Comparison of ENCODE assay signal across 9 cellular contexts in the genomic region with DNA sequence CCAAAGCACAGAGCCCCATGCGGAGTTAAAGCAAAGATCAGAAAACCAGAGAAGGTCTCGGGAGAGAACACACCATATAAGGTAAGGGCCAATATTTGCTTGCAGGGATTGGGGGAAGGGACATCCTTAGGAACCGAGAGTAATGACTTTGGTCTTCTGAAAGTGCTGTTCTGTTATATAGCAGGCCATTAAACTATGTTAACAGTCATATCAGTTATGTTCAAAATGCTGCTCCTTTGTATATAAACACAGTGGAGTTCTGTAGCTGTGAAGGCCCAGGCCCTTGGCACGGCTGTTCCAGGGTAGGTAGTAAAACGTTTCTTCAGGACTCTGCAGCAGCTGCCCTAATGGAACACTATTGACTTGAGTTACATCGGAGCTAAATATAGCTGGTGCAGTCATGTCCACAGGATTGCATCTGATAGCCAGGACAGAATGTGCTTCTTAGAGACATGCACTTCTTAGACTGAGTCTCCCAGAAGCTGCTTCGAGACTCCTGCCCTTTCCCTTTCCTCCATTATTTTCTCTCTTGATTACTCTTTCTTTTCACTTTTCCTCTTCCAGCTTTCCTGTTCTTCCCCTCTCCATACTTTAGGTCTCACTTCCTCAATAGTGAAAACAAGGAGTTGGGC.
A peak's percentile ranks its signal among the peaks of the same experiment; 100 is the strongest.
DNase-seq lines count a peak whose midpoint lies in the region; ATAC-seq and TF ChIP-seq lines count a peak whose summit lies in the region.
"Had no signal": no experiment of that assay in that cellular context is flagged by ENCODE, and none has a peak within 500 bp of the region (broad histone marks: within the 10 kb centered on the region; RNA-seq: fewer than 3 reads in every experiment).

No MANE protein-coding gene starts in this region.

- peak overlapping the region; percentile 62 for H3K4me3 Mint-ChIP-seq in chondrocyte (ENCODE audit: unreplicated experiment)

- peaks cover 10% of the 10 kb centered on the region for H3K36me3 Mint-ChIP-seq in chondrocyte (ENCODE audit: low read depth)

- peak overlapping the region; percentile 30 to 42 for H3K27ac ChIP-seq in lung (ENCODE audit: low read depth in 1 of 2, low read length in 1 of 2)
- peak overlapping the region; percentile 64 for H3K27ac ChIP-seq in urinary bladder (ENCODE audit: low read depth)

- no peak for TF ChIP-seq CTCF in chondrocyte (IDR thresholded peaks at IDR 0.05)
- no peak for TF ChIP-seq CTCF in lung (IDR thresholded peaks at IDR 0.05; ENCODE audit: control extremely low read depth, extremely low read depth)

- H3K27me3 Mint-ChIP-seq in chondrocyte (ENCODE audit: low read depth): no peaks in the 10 kb centered on the region

- H3K4me3 ChIP-seq in lung (no peak overlapping the region), urinary bladder (ENCODE audit: low read depth, low read length) (no peak overlapping the region)

- H3K9me3 ChIP-seq in lung (ENCODE audit: control insufficient read depth in 2 of 2, insufficient read depth in 1 of 2, low read length in 1 of 2): no peaks in the 10 kb centered on the region

- H3K4me1 ChIP-seq in lung (ENCODE audit: control insufficient read depth in 2 of 2, insufficient read depth in 2 of 2, low read length in 2 of 2) (peaks cover 7 to 25% of the 10 kb centered on the region in 2 donors), urinary bladder (ENCODE audit: insufficient read depth) (no peaks in the 10 kb centered on the region)

- in situ Hi-C loops in KBM-7 (cut with MboI; ENCODE audit: low pct_unique_long_range_greater_than_20kb, low sequenced_read_pairs): no loop called here

- H3K36me3 ChIP-seq in lung (ENCODE audit: control insufficient read depth in 2 of 2, insufficient read depth in 2 of 2, low read length in 2 of 2) (no peaks in the 10 kb centered on the region), urinary bladder (ENCODE audit: insufficient read depth) (no peaks in the 10 kb centered on the region)

- peaks cover 49% of the 10 kb centered on the region for H3K4me1 Mint-ChIP-seq in chondrocyte (ENCODE audit: low read depth)

- 61 to 63% methylated on average over 7 of the region's 7 CpGs for WGBS in lung, 2 donors
- WGBS in urinary bladder: 28% methylated on average over 7 of the region's 7 CpGs

- peak overlapping the region; percentile 100 for H3K27ac Mint-ChIP-seq in chondrocyte (ENCODE audit: unreplicated experiment)

- DNase-seq in NCI-H82 (lab: John Stamatoyannopoulos, UW): peak; percentile 23
- DNase-seq in NCI-H82 treated with DMSO at 0.1 percent for 48 hours (lab: John Stamatoyannopoulos, UW; ENCODE audit: unreplicated experiment): no peak
- DNase-seq in chondrocyte (ENCODE audit: low spot score): no peak
- DNase-seq in lung (ENCODE audit: low spot score): no peak
- DNase-seq in SKM-1 treated with dmso at 0.1 percent for 144 hours (lab: John Stamatoyannopoulos, UW; ENCODE audit: unreplicated experiment): no peak
- no peak for DNase-seq in SW480 (ENCODE audit: low spot score)
- no peak for DNase-seq in KBM-7
- DNase-seq: NCI-H1436 had no signal

- H3K9me3 Mint-ChIP-seq in chondrocyte (ENCODE audit: low read depth): peaks cover 5% of the 10 kb centered on the region

- no peaks in the 10 kb centered on the region for H3K27me3 ChIP-seq in lung (ENCODE audit: control insufficient read depth, insufficient read depth)

- ATAC-seq in lung (ENCODE audit: insufficient read depth, low FRiP score): no peak
